Comparison of ENCODE assay signal across 1 cellular context in the genomic region with DNA sequence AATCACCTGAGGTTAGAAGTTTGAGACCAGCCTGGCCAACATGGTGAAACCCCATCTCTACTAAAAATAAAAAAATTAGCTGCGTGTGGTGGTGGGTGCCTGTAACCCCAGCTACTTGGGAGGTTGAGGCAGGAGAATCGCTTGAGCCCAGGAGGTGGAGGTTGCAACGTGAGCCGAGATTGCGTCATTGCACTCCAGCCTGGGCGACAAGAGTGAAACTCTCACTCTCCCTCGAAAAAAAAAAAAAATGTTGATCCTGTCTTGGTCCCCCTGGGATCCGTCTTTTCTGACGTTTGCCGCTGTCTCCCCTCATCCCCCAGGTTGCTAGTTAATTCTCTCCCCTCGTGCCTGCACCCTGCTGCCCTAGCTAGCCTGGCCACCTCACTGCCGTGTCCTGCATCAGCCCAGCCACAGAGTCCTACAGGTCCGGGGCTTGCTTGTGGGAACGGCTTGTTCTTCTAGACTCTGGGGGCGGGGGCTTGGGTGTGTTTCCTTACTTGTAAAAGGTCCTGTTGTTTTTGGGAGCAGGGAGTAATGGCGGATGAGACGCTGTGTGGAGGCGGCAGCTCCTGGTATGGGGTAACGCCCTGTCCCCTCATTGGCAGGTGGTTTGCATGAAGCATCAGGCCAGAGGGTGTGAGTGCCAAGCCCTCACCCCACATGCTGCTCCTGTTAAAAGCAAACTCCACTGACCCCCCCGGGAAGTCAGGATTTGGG.
TF ChIP-seq lines count a peak whose summit lies in the region.

No MANE protein-coding gene starts in this region.

TF ChIP-seq in WTC11, 78 proteins besides CTCF, POLR2A, EP300 and RAD21:
- TF ChIP-seq, protein P1, sequence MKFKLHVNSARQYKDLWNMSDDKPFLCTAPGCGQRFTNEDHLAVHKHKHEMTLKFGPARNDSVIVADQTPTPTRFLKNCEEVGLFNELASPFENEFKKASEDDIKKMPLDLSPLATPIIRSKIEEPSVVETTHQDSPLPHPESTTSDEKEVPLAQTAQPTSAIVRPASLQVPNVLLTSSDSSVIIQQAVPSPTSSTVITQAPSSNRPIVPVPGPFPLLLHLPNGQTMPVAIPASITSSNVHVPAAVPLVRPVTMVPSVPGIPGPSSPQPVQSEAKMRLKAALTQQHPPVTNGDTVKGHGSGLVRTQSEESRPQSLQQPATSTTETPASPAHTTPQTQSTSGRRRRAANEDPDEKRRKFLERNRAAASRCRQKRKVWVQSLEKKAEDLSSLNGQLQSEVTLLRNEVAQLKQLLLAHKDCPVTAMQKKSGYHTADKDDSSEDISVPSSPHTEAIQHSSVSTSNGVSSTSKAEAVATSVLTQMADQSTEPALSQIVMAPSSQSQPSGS (CRISPR knock-in tag; IDR thresholded peaks at IDR 0.05; ENCODE audit: borderline replicate concordance, low read depth): no peak
- TF ChIP-seq OVOL2 (CRISPR knock-in tag; IDR thresholded peaks at IDR 0.05; ENCODE audit: borderline replicate concordance) (no peak), PRRX2 (CRISPR knock-in tag; IDR thresholded peaks at IDR 0.05) (no peak), ZNF121 (CRISPR knock-in tag; IDR thresholded peaks at IDR 0.05) (no peak), RELA (CRISPR knock-in tag; IDR thresholded peaks at IDR 0.05; ENCODE audit: borderline replicate concordance) (no peak)
- TF ChIP-seq, protein P2, sequence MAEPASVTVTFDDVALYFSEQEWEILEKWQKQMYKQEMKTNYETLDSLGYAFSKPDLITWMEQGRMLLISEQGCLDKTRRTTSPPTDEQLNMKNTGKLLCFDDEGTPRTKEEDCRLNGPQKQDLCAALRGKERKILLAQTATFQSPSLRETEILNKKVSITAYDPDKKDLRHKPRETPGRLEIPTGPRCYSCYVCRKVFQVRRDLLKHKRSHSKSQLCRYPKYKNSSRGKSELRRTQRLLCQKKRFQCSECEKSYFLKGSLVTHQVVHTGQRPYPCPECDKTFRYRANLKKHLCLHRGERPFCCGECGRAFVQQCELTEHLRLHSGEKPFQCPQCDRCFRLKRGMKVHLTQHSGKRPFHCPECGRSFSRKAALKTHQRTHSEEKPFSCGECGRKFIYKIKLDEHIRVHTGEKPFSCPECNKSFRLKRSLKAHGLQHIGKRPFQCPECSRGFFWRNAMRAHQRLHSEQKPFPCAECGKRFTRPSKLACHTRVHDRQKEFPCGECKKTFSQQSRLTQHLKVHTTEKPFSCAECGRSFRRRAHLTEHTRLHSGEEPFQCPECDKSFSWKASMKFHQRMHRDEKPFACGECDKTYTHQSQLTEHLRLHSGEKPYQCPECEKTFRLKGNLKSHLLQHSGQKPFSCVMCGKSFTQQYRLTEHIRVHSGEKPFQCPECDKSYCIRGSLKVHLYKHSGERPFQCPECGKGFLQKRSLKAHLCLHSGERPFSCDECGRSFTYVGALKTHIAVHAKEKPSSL (CRISPR knock-in tag; conservative IDR thresholded peaks at IDR 0.05): no peak
